ENCODE assay signal across 23 cellular contexts in genomic region chr15:57094594-57095257, GRCh38.
DNase-seq lines count a peak whose midpoint lies in the region; ATAC-seq, FAIRE-seq and TF ChIP-seq lines count a peak whose summit lies in the region.
"Had no signal": no experiment of that assay in that cellular context is flagged by ENCODE, and none has a peak within 500 bp of the region (broad histone marks: within the 10 kb centered on the region; RNA-seq: fewer than 3 reads in every experiment).

No MANE protein-coding gene starts in this region.

- H3K79me2 ChIP-seq in HepG2 (ENCODE audit: insufficient read depth, low read length): peaks cover under 1% of the 10 kb centered on the region
- peaks cover 24% of the 10 kb centered on the region for H3K79me2 ChIP-seq in astrocyte (ENCODE audit: insufficient read depth, low read length)

- no peak overlapping the region for H2AFZ ChIP-seq in HepG2 (ENCODE audit: low read length)
- no peak overlapping the region for H2AFZ ChIP-seq in astrocyte (ENCODE audit: low read depth, low read length)

- no peak for TF ChIP-seq POLR2A in HepG2 (IDR thresholded peaks at IDR 0.05; ENCODE audit: insufficient read depth in 1 of 2, low read depth in 2 of 2, low read length in 2 of 2)
- no peak for TF ChIP-seq POLR2A in right lobe of liver (IDR thresholded peaks at IDR 0.05)

- H3K36me3 Mint-ChIP-seq in astrocyte (ENCODE audit: low read depth, unreplicated experiment): peaks cover 2% of the 10 kb centered on the region

- FAIRE-seq in HepG2 (lab: Jason Lieb, UNC) (no peak), astrocyte (lab: Jason Lieb, UNC) (peak; percentile 43)
- FAIRE-seq: H1 had no signal

- H3K27ac Mint-ChIP-seq in astrocyte (ENCODE audit: unreplicated experiment): no peak overlapping the region
- H3K27ac Mint-ChIP-seq: CD4-positive, CD25-positive, alpha-beta regulatory T cell had no signal

- no peak overlapping the region for H3K4me3 Mint-ChIP-seq in astrocyte (ENCODE audit: unreplicated experiment)

- TF ChIP-seq CTCF in HepG2 (CRISPR knock-in tag; IDR thresholded peaks at IDR 0.05) (no peak), right lobe of liver (IDR thresholded peaks at IDR 0.05) (no peak), astrocyte (IDR thresholded peaks at IDR 0.05; ENCODE audit: insufficient read depth, low read depth, low read length) (no peak), left lung (IDR thresholded peaks at IDR 0.05) (no peak)

- H3K27me3 ChIP-seq in HepG2 (ENCODE audit: control insufficient read depth in 1 of 2, insufficient read depth in 2 of 2, low read length in 2 of 2) (no peaks in the 10 kb centered on the region), right lobe of liver (no peaks in the 10 kb centered on the region), astrocyte (ENCODE audit: insufficient read depth, low read length) (no peaks in the 10 kb centered on the region), left lung (no peaks in the 10 kb centered on the region)
- H3K27me3 ChIP-seq: BLaER1, MG63 had no signal

- DNase-seq in HepG2 (ENCODE audit: low spot score) (no peak), right lobe of liver (no peak), astrocyte (ENCODE audit: low read depth) (no peak), left kidney (ENCODE audit: low read depth, low spot score) (peak; percentile 53), left lung (no peak)
- DNase-seq in activated CD8-positive, alpha-beta memory T cell treated with anti-CD3 and anti-CD28 coated beads, Interleukin-2, amount 50 U/mL, for 48 hours: no peak
- DNase-seq: 8988T; CD4-positive, CD25-positive, alpha-beta regulatory T cell; DMS153; KG1; MG63; NCI-H1105 treated with DMSO at 0.1 percent for 48 hours; NCI-H146; NCI-H1930; NCI-H446; NCI-H524 treated with DMSO at 0.1 percent for 48 hours; NCI-H774; PC-3 had no signal

- H3K9me3 ChIP-seq in HepG2 (ENCODE audit: low read length) (no peaks in the 10 kb centered on the region), right lobe of liver (no peaks in the 10 kb centered on the region), astrocyte (ENCODE audit: insufficient read depth, low read depth, low read length) (no peaks in the 10 kb centered on the region), left lung (no peaks in the 10 kb centered on the region)
- H3K9me3 ChIP-seq: MG63 had no signal

- H3K4me1 ChIP-seq in HepG2 (ENCODE audit: insufficient read depth, low read length) (no peaks in the 10 kb centered on the region), right lobe of liver (peaks cover 0 to 5% (median 0%) of the 10 kb centered on the region in 4 donors), astrocyte (ENCODE audit: insufficient read depth, low read length) (no peaks in the 10 kb centered on the region), left lung (no peaks in the 10 kb centered on the region)

- intact Hi-C loops in HepG2 (cut with micrococcal nuclease; ENCODE audit: unreplicated experiment): no loop called here
- intact Hi-C loops in right lobe of liver (cut with DNase I): no loop called here
- intact Hi-C loops in left lung (cut with DNase I): no loop called here

- H3K4me3 ChIP-seq in HepG2 (replicated peaks in 1 of 3; ENCODE audit: insufficient read depth in 1 of 3, low read depth in 2 of 3, low read length in 3 of 3) (no peak overlapping the region), right lobe of liver (no peak overlapping the region), astrocyte (ENCODE audit: insufficient read depth, low read depth, low read length) (no peak overlapping the region), left lung (no peak overlapping the region)
- H3K4me3 ChIP-seq: BLaER1, MG63 had no signal

- TF ChIP-seq EP300 in HepG2 (IDR thresholded peaks at IDR 0.05; ENCODE audit: low read depth in 2 of 2, low read length in 2 of 2) (no peak), HepG2 (CRISPR knock-in tag; IDR thresholded peaks at IDR 0.05; ENCODE audit: borderline replicate concordance) (no peak)

- WGBS in HepG2 (ENCODE audit: low lambda C conversion rate): 96% methylated on average over 3 of the region's 3 CpGs
- WGBS in right lobe of liver (ENCODE audit: insufficient coverage, low coverage, low lambda C conversion rate, missing lambda C conversion rate): 87% methylated on average over 3 of the region's 3 CpGs

- H4K20me1 ChIP-seq in HepG2 (ENCODE audit: insufficient read depth, low read length): no peaks in the 10 kb centered on the region; the same call in 1 of the 2 replicates
- peaks cover 11% of the 10 kb centered on the region for H4K20me1 ChIP-seq in astrocyte (ENCODE audit: insufficient read depth, low read length)

- ATAC-seq in HepG2: no peak
- no peak for ATAC-seq in right lobe of liver
- ATAC-seq in GM19395 (IDR thresholded peaks at IDR 0.05; ENCODE audit: unreplicated experiment): no peak
- no peak for ATAC-seq in left lung
- no peak for ATAC-seq in GM21526 (IDR thresholded peaks at IDR 0.05; ENCODE audit: low FRiP score, unreplicated experiment)
- ATAC-seq: HCT116, PC-3 had no signal

- BruUV-seq in HepG2 (replicated peaks; lab: Mats Ljungman, UMichigan): no TSS peak

- H3K9ac ChIP-seq in HepG2 (ENCODE audit: insufficient read depth, low read depth, low read length) (no peak overlapping the region), astrocyte (ENCODE audit: low read length) (no peak overlapping the region)
- H3K9ac ChIP-seq: BLaER1 had no signal

- H3K36me3 ChIP-seq in HepG2 (replicated peaks in 1 of 2; ENCODE audit: control insufficient read depth in 1 of 2, insufficient read depth in 2 of 2, low read length in 2 of 2): peaks cover 3 to 24% of the 10 kb centered on the region in 2 experiments; a peak in 4 of 5 replicates
- peaks cover 0 to 10% (median 0%) of the 10 kb centered on the region in 4 donors for H3K36me3 ChIP-seq in right lobe of liver
- no peaks in the 10 kb centered on the region for H3K36me3 ChIP-seq in astrocyte (ENCODE audit: insufficient read depth, low read length)
- H3K36me3 ChIP-seq in left lung: no peaks in the 10 kb centered on the region

- no peak overlapping the region for H3K27ac ChIP-seq in HepG2 (ENCODE audit: extremely low read length, insufficient read depth, low read length)
- no peak overlapping the region for H3K27ac ChIP-seq in right lobe of liver
- H3K27ac ChIP-seq in astrocyte (ENCODE audit: low read depth, low read length): no peak overlapping the region
- no peak overlapping the region for H3K27ac ChIP-seq in left lung
- H3K27ac ChIP-seq: BLaER1 had no signal

- CTCF ChIA-PET in HepG2 (lab: Yijun Ruan, JAX; ENCODE audit: low intra/inter-chr PET ratio, low total read pairs): no interaction called here

- no peaks in the 10 kb centered on the region for H3K27me3 Mint-ChIP-seq in astrocyte (ENCODE audit: low read depth, unreplicated experiment)
- H3K27me3 Mint-ChIP-seq: CD4-positive, CD25-positive, alpha-beta regulatory T cell had no signal

- H3K4me2 ChIP-seq in HepG2 (ENCODE audit: low read depth, low read length) (no peak overlapping the region), astrocyte (ENCODE audit: low read length) (no peak overlapping the region)
- H3K4me2 ChIP-seq: BLaER1 had no signal

- peaks cover 5% of the 10 kb centered on the region for H3K4me1 Mint-ChIP-seq in astrocyte (ENCODE audit: low read depth, unreplicated experiment)

- no peaks in the 10 kb centered on the region for H3K9me3 Mint-ChIP-seq in astrocyte (ENCODE audit: unreplicated experiment)
- H3K9me3 Mint-ChIP-seq: CD4-positive, CD25-positive, alpha-beta regulatory T cell had no signal

- POLR2A ChIA-PET in HepG2 (lab: Yijun Ruan, JAX): no interaction called here

- TF ChIP-seq RAD21 in HepG2 (CRISPR knock-in tag; IDR thresholded peaks at IDR 0.05): no peak

- in situ Hi-C loops in HepG2 (cut with HindIII; ENCODE audit: extremely low pct_ligation_motif_present, low pct_unique_long_range_greater_than_20kb): no loop called here

TF ChIP-seq in HepG2, 621 proteins besides CTCF, POLR2A, EP300 and RAD21:
- TF ChIP-seq NR1H2 (CRISPR knock-in tag; IDR thresholded peaks at IDR 0.05; ENCODE audit: borderline replicate concordance, low read depth): no peak
- TF ChIP-seq MAFK (conservative IDR thresholded peaks at IDR 0.05 in 1 of 2, IDR thresholded peaks at IDR 0.05 in 1 of 2; ENCODE audit: low read length in 2 of 2): peak in 1 of 2 experiments; percentile 48; a peak in 2 of 4 replicates
- peak; percentile 34; the same call in 1 of the 2 replicates for TF ChIP-seq MAFF (IDR thresholded peaks at IDR 0.05; ENCODE audit: low read depth, low read length)
